ENCODE assay signal across 14 cellular contexts in genomic region chr10:9010093-9010492, GRCh38.
DNase-seq lines count a peak whose midpoint lies in the region; ATAC-seq and TF ChIP-seq lines count a peak whose summit lies in the region.
"Had no signal": no experiment of that assay in that cellular context is flagged by ENCODE, and none has a peak within 500 bp of the region (broad histone marks: within the 10 kb centered on the region; RNA-seq: fewer than 3 reads in every experiment).

No MANE protein-coding gene starts in this region.

- WGBS in endodermal cell (ENCODE audit: insufficient coverage in 1 of 2, insufficient read length in 1 of 2), 2 experiments: 58% methylated on average over 1 of the region's 1 CpG; no CpG with 5 or more reads in 1 of the 2 experiments
- 4% methylated on average over 1 of the region's 1 CpG for WGBS in thymus

- ATAC-seq in activated CD8-positive, alpha-beta T cell treated with anti-CD3 and anti-CD28 coated beads for 36 hours: peak; percentile 76
- ATAC-seq in HG02798 (IDR thresholded peaks at IDR 0.05; ENCODE audit: poor library complexity, unreplicated experiment) (no peak), HG03457 (IDR thresholded peaks at IDR 0.05; ENCODE audit: unreplicated experiment) (no peak)

- TF ChIP-seq CTCF in activated CD8-positive, alpha-beta T cell treated with anti-CD3 and anti-CD28 coated beads for 36 hours (IDR thresholded peaks at IDR 0.05): no peak
- TF ChIP-seq CTCF in endodermal cell (conservative IDR thresholded peaks at IDR 0.05): no peak

- H3K27me3 ChIP-seq in endodermal cell (ENCODE audit: control insufficient read depth, insufficient read depth, low read length, poor library complexity, severe bottlenecking) (no peaks in the 10 kb centered on the region), thymus (ENCODE audit: control insufficient read depth, insufficient read depth) (no peaks in the 10 kb centered on the region)

- peak overlapping the region; percentile 87 for H3K27ac Mint-ChIP-seq in activated CD8-positive, alpha-beta T cell treated with anti-CD3 and anti-CD28 coated beads for 36 hours
- no peak overlapping the region for H3K27ac Mint-ChIP-seq in endodermal cell
- H3K27ac Mint-ChIP-seq: B cell, IgD-negative memory B cell had no signal

- peak; percentile 65 for DNase-seq in stimulated activated CD4-positive, alpha-beta T cell treated with anti-CD3 and anti-CD28 coated beads, Interleukin-15, amount 100 ng/mL, for 24 hours
- DNase-seq in stimulated activated CD4-positive, alpha-beta T cell treated with anti-CD3 and anti-CD28 coated beads, Interleukin-12 subunit alpha, Interleukin-12 subunit beta, amount 100 ng/mL, for 4 hours: no peak
- peak; percentile 71 for DNase-seq in activated CD8-positive, alpha-beta T cell treated with anti-CD3 and anti-CD28 coated beads for 36 hours
- peak; percentile 56 for DNase-seq in endodermal cell
- no peak for DNase-seq in midbrain (lab: John Stamatoyannopoulos, UW)
- DNase-seq: cortex of kidney, NCI-H146, NCI-H69, posterior cingulate gyrus had no signal

- intact Hi-C loops in activated CD8-positive, alpha-beta T cell treated with anti-CD3 and anti-CD28 coated beads for 36 hours (cut with micrococcal nuclease): loop anchor here (10.0 kb wide), 1 partner anchor 875 kb away; no protein-coding TSS in a partner anchor

- peak overlapping the region; percentile 40 for H3K4me3 Mint-ChIP-seq in activated CD8-positive, alpha-beta T cell treated with anti-CD3 and anti-CD28 coated beads for 36 hours
- no peak overlapping the region for H3K4me3 Mint-ChIP-seq in endodermal cell
- H3K4me3 Mint-ChIP-seq: B cell, IgD-negative memory B cell had no signal

- H3K4me1 ChIP-seq in endodermal cell (ENCODE audit: control insufficient read depth, insufficient read depth, low read length) (no peaks in the 10 kb centered on the region), thymus (ENCODE audit: control insufficient read depth, insufficient read depth, low read length) (no peaks in the 10 kb centered on the region)

- H3K9me3 ChIP-seq in endodermal cell (ENCODE audit: control insufficient read depth, low read length) (no peaks in the 10 kb centered on the region), thymus (ENCODE audit: control insufficient read depth) (no peaks in the 10 kb centered on the region)

- peaks cover 66% of the 10 kb centered on the region for H3K4me1 Mint-ChIP-seq in activated CD8-positive, alpha-beta T cell treated with anti-CD3 and anti-CD28 coated beads for 36 hours (ENCODE audit: low read depth)
- H3K4me1 Mint-ChIP-seq in endodermal cell: peaks cover 4% of the 10 kb centered on the region
- H3K4me1 Mint-ChIP-seq: B cell, IgD-negative memory B cell had no signal

- POLR2A ChIA-PET in activated CD8-positive, alpha-beta T cell treated with anti-CD3 and anti-CD28 coated beads for 36 hours (lab: Charles Lee): interaction anchor here (1.4 to 1.7 kb wide), 2 partner anchors 11 to 26 kb away, joined by 5 to 9 read pairs; no protein-coding TSS in a partner anchor

- no peak overlapping the region for H3K27ac ChIP-seq in endodermal cell (ENCODE audit: low read depth, low read length)
- H3K27ac ChIP-seq in thymus (ENCODE audit: low read depth): peak overlapping the region; percentile 31

- CTCF ChIA-PET in activated CD8-positive, alpha-beta T cell treated with anti-CD3 and anti-CD28 coated beads for 36 hours (lab: Charles Lee): interaction anchor here (1.1 to 1.6 kb wide), 3 partner anchors 47 to 86 kb away, joined by 3 to 5 read pairs (median 3); no protein-coding TSS in a partner anchor

- no peaks in the 10 kb centered on the region for H3K27me3 Mint-ChIP-seq in activated CD8-positive, alpha-beta T cell treated with anti-CD3 and anti-CD28 coated beads for 36 hours
- H3K27me3 Mint-ChIP-seq in endodermal cell (ENCODE audit: insufficient read depth): no peaks in the 10 kb centered on the region
- H3K27me3 Mint-ChIP-seq: B cell, IgD-negative memory B cell had no signal

- H3K4me3 ChIP-seq in endodermal cell (ENCODE audit: low read length): no peak overlapping the region
- no peak overlapping the region for H3K4me3 ChIP-seq in thymus (ENCODE audit: low read length)

- H3K36me3 ChIP-seq in endodermal cell (ENCODE audit: control insufficient read depth, insufficient read depth, low read length) (no peaks in the 10 kb centered on the region), thymus (ENCODE audit: control insufficient read depth, insufficient read depth) (no peaks in the 10 kb centered on the region)

- H3K36me3 Mint-ChIP-seq in activated CD8-positive, alpha-beta T cell treated with anti-CD3 and anti-CD28 coated beads for 36 hours (ENCODE audit: low read depth): peaks cover 22% of the 10 kb centered on the region
- H3K36me3 Mint-ChIP-seq in endodermal cell (ENCODE audit: low read depth): no peaks in the 10 kb centered on the region

- H3K9me3 Mint-ChIP-seq in activated CD8-positive, alpha-beta T cell treated with anti-CD3 and anti-CD28 coated beads for 36 hours: no peaks in the 10 kb centered on the region
- H3K9me3 Mint-ChIP-seq in endodermal cell: no peaks in the 10 kb centered on the region
- H3K9me3 Mint-ChIP-seq: IgD-negative memory B cell had no signal

- H3K9ac ChIP-seq in endodermal cell (ENCODE audit: extremely low read depth, low read length, poor library complexity, severe bottlenecking): no peak overlapping the region

Comparison
In these comparisons a context has a peak if more than half of its experiments do, and no peak if none do; other contexts are left out.
1. DNase-seq: peak in stimulated activated CD4-positive, alpha-beta T cell treated with anti-CD3 and anti-CD28 coated beads, Interleukin-15, amount 100 ng/mL, for 24 hours (single experiment), activated CD8-positive, alpha-beta T cell treated with anti-CD3 and anti-CD28 coated beads for 36 hours (single experiment) and endodermal cell (single experiment); none in stimulated activated CD4-positive, alpha-beta T cell treated with anti-CD3 and anti-CD28 coated beads, Interleukin-12 subunit alpha, Interleukin-12 subunit beta, amount 100 ng/mL, for 4 hours (single experiment) and midbrain (single experiment).